3 cellular contexts compared by ENCODE assay signal in the genomic region with DNA sequence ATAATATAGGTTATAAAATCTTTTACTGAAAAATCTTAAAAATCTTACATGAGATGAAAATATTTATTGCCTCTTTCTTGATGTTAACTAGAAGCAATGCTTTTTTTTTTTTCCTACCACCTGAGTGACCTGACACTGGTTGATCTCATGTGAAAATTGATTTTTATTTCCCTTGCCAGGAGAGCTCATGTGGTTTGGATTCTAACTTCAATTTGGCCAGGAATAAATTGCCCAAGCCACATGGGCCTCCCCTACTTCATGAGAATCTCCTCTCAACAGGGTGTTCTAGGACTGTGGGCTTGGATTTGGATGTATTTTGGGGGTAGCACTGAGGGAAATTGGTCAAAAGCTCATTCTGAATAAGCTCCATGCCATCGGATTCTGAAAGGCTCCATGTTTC.
TF ChIP-seq lines count a peak whose summit lies in the region.

No MANE protein-coding gene starts in this region.

TF ChIP-seq in GM23338, 12 proteins besides CTCF, POLR2A, EP300 and RAD21 (continues in another document):
- TF ChIP-seq EZH2 (IDR thresholded peaks at IDR 0.05; ENCODE audit: low read depth, unreplicated experiment) (no peak), JUNB (IDR thresholded peaks at IDR 0.05; ENCODE audit: unreplicated experiment) (no peak), NANOG (IDR thresholded peaks at IDR 0.05; ENCODE audit: borderline replicate concordance) (no peak)
- TF ChIP-seq, protein P1, sequence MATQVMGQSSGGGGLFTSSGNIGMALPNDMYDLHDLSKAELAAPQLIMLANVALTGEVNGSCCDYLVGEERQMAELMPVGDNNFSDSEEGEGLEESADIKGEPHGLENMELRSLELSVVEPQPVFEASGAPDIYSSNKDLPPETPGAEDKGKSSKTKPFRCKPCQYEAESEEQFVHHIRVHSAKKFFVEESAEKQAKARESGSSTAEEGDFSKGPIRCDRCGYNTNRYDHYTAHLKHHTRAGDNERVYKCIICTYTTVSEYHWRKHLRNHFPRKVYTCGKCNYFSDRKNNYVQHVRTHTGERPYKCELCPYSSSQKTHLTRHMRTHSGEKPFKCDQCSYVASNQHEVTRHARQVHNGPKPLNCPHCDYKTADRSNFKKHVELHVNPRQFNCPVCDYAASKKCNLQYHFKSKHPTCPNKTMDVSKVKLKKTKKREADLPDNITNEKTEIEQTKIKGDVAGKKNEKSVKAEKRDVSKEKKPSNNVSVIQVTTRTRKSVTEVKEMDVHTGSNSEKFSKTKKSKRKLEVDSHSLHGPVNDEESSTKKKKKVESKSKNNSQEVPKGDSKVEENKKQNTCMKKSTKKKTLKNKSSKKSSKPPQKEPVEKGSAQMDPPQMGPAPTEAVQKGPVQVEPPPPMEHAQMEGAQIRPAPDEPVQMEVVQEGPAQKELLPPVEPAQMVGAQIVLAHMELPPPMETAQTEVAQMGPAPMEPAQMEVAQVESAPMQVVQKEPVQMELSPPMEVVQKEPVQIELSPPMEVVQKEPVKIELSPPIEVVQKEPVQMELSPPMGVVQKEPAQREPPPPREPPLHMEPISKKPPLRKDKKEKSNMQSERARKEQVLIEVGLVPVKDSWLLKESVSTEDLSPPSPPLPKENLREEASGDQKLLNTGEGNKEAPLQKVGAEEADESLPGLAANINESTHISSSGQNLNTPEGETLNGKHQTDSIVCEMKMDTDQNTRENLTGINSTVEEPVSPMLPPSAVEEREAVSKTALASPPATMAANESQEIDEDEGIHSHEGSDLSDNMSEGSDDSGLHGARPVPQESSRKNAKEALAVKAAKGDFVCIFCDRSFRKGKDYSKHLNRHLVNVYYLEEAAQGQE (IDR thresholded peaks at IDR 0.05; ENCODE audit: unreplicated experiment) = no peak
- TF ChIP-seq, protein P2, sequence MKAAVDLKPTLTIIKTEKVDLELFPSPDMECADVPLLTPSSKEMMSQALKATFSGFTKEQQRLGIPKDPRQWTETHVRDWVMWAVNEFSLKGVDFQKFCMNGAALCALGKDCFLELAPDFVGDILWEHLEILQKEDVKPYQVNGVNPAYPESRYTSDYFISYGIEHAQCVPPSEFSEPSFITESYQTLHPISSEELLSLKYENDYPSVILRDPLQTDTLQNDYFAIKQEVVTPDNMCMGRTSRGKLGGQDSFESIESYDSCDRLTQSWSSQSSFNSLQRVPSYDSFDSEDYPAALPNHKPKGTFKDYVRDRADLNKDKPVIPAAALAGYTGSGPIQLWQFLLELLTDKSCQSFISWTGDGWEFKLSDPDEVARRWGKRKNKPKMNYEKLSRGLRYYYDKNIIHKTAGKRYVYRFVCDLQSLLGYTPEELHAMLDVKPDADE (IDR thresholded peaks at IDR 0.05) = no peak

TF ChIP-seq in K562, 482 proteins besides CTCF, POLR2A, EP300 and RAD21:
- TF ChIP-seq, protein P3, sequence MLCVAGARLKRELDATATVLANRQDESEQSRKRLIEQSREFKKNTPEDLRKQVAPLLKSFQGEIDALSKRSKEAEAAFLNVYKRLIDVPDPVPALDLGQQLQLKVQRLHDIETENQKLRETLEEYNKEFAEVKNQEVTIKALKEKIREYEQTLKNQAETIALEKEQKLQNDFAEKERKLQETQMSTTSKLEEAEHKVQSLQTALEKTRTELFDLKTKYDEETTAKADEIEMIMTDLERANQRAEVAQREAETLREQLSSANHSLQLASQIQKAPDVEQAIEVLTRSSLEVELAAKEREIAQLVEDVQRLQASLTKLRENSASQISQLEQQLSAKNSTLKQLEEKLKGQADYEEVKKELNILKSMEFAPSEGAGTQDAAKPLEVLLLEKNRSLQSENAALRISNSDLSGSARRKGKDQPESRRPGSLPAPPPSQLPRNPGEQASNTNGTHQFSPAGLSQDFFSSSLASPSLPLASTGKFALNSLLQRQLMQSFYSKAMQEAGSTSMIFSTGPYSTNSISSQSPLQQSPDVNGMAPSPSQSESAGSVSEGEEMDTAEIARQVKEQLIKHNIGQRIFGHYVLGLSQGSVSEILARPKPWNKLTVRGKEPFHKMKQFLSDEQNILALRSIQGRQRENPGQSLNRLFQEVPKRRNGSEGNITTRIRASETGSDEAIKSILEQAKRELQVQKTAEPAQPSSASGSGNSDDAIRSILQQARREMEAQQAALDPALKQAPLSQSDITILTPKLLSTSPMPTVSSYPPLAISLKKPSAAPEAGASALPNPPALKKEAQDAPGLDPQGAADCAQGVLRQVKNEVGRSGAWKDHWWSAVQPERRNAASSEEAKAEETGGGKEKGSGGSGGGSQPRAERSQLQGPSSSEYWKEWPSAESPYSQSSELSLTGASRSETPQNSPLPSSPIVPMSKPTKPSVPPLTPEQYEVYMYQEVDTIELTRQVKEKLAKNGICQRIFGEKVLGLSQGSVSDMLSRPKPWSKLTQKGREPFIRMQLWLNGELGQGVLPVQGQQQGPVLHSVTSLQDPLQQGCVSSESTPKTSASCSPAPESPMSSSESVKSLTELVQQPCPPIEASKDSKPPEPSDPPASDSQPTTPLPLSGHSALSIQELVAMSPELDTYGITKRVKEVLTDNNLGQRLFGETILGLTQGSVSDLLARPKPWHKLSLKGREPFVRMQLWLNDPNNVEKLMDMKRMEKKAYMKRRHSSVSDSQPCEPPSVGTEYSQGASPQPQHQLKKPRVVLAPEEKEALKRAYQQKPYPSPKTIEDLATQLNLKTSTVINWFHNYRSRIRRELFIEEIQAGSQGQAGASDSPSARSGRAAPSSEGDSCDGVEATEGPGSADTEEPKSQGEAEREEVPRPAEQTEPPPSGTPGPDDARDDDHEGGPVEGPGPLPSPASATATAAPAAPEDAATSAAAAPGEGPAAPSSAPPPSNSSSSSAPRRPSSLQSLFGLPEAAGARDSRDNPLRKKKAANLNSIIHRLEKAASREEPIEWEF (CRISPR knock-in tag; IDR thresholded peaks at IDR 0.05) = no peak
- 0 out of 2 replicates have a peak, but pooled peaks have one; percentile 23 for TF ChIP-seq POLR2H (tag; IDR thresholded peaks at IDR 0.05; ENCODE audit: low read depth)
TF ChIP-seq in K562: peak in this region for 1.

TF ChIP-seq in HepG2, 621 proteins besides CTCF, POLR2A, EP300 and RAD21:
- TF ChIP-seq HNF4G (IDR thresholded peaks at IDR 0.05; ENCODE audit: borderline replicate concordance, low read depth, low read length) = 0 out of 2 replicates have a peak, but pooled peaks have one; percentile 9
- TF ChIP-seq HNF4G (CRISPR knock-in tag; IDR thresholded peaks at IDR 0.05; ENCODE audit: borderline replicate concordance, low read depth) = no peak
- no peak for TF ChIP-seq RFXANK (CRISPR knock-in tag; IDR thresholded peaks at IDR 0.05)
- TF ChIP-seq KDM4B (CRISPR knock-in tag; IDR thresholded peaks at IDR 0.05) = no peak
- no peak for TF ChIP-seq CREB1 (IDR thresholded peaks at IDR 0.05)
- 0 out of 2 replicates have a peak, but pooled peaks have one; percentile 29 for TF ChIP-seq CREB1 (CRISPR knock-in tag; IDR thresholded peaks at IDR 0.05)
